Comparison of ENCODE assay signal across 8 cellular contexts in genomic region chr7:112207106-112207592, GRCh38. TPM values are rescaled to one million over a fixed set of nuclear protein-coding genes. Genes with fewer than 3 reads are reported as not detected.
DNase-seq lines count a peak whose midpoint lies in the region; ATAC-seq and TF ChIP-seq lines count a peak whose summit lies in the region.

No MANE protein-coding gene starts in this region.

- H3K4me2 ChIP-seq in GM23338 (peak overlapping the region; percentile 93), hepatocyte (peak overlapping the region; percentile 84)

- no peaks in the 10 kb centered on the region; the same call in 2 of the 3 replicates for H3K36me3 Mint-ChIP-seq in GM23338 (ENCODE audit: low read depth)

- peak overlapping the region; percentile 99 for H3K4me3 Mint-ChIP-seq in GM23338

- WGBS in hepatocyte (ENCODE audit: low lambda C conversion rate, missing lambda C conversion rate), result 1% methylated on average over 8 of the region's 8 CpGs

- H3K79me2 ChIP-seq in GM23338 (replicated peaks; ENCODE audit: insufficient read depth) (peaks cover 90% of the 10 kb centered on the region), hepatocyte (peaks cover 75% of the 10 kb centered on the region)

- H3K36me3 ChIP-seq in GM23338 (ENCODE audit: insufficient read depth) (no peaks in the 10 kb centered on the region), hepatocyte (replicated peaks; ENCODE audit: insufficient read depth, low read depth) (no peaks in the 10 kb centered on the region), skeletal muscle tissue (ENCODE audit: control insufficient read depth in 3 of 3, insufficient read depth in 3 of 3, low read length in 3 of 3) (no peaks in the 10 kb centered on the region)

- H3K4me3 ChIP-seq in GM23338, result peak overlapping the region; percentile 86
- peak overlapping the region; percentile 98 for H3K4me3 ChIP-seq in WI38 (ENCODE audit: low read depth, low read length)
- peak overlapping the region; percentile 60 for H3K4me3 ChIP-seq in hepatocyte
- H3K4me3 ChIP-seq in skeletal muscle tissue (ENCODE audit: low read length in 3 of 3), result peak overlapping the region; percentile 93 to 99 (median 94)

- peaks cover 31% of the 10 kb centered on the region for H3K4me1 Mint-ChIP-seq in GM23338

- H2AFZ ChIP-seq in GM23338 (peak overlapping the region; percentile 77), hepatocyte (peak overlapping the region; percentile 74)

- TF ChIP-seq CTCF in GM23338 (conservative IDR thresholded peaks at IDR 0.05; ENCODE audit: low read depth in 2 of 2), result no peak
- TF ChIP-seq CTCF in WI38 (IDR thresholded peaks at IDR 0.05; ENCODE audit: low read depth, low read length), result no peak
- no peak for TF ChIP-seq CTCF in hepatocyte (IDR thresholded peaks at IDR 0.05; ENCODE audit: poor library complexity)

- H3K27ac ChIP-seq in GM23338 (ENCODE audit: low read depth), result peak overlapping the region; percentile 56; the same call in 1 of the 2 replicates
- peak overlapping the region; percentile 67 for H3K27ac ChIP-seq in hepatocyte
- peak overlapping the region; percentile 82 for H3K27ac ChIP-seq in skeletal muscle tissue (ENCODE audit: low read depth, low read length)

- H3K4me1 ChIP-seq in GM23338 (ENCODE audit: insufficient read depth) (peaks cover 42% of the 10 kb centered on the region), hepatocyte (ENCODE audit: insufficient read depth) (peaks cover 11% of the 10 kb centered on the region), skeletal muscle tissue (ENCODE audit: control insufficient read depth in 3 of 3, insufficient read depth in 3 of 3, low read length in 3 of 3) (peaks cover 7 to 37% (median 20%) of the 10 kb centered on the region in 3 donors)

- H3K27me3 ChIP-seq in GM23338 (ENCODE audit: insufficient read depth) (no peaks in the 10 kb centered on the region), hepatocyte (no peaks in the 10 kb centered on the region), skeletal muscle tissue (ENCODE audit: control insufficient read depth in 3 of 3, insufficient read depth in 3 of 3, low read length in 3 of 3) (no peaks in the 10 kb centered on the region)

- H4K20me1 ChIP-seq in GM23338 (replicated peaks; ENCODE audit: insufficient read depth), result peaks cover 21% of the 10 kb centered on the region
- H4K20me1 ChIP-seq in hepatocyte (ENCODE audit: insufficient read depth, poor library complexity, severe bottlenecking), result no peaks in the 10 kb centered on the region

- DNase-seq in AG20443 (ENCODE audit: low spot score), result peak; percentile 32
- DNase-seq in GM23338 (ENCODE audit: low spot score), result no peak
- DNase-seq in hepatocyte (ENCODE audit: low spot score), result no peak
- no peak for DNase-seq in stimulated activated CD4-positive, alpha-beta T cell treated with anti-CD3 and anti-CD28 coated beads, Interleukin-4, amount 100 ng/mL, for 1 hour
- DNase-seq in T1000 (lab: John Stamatoyannopoulos, UW), result no peak

- no peaks in the 10 kb centered on the region for H3F3A ChIP-seq in GM23338 (replicated peaks; ENCODE audit: low read depth)

- no peaks in the 10 kb centered on the region for H3K9me3 ChIP-seq in hepatocyte (ENCODE audit: low read depth)
- no peaks in the 10 kb centered on the region for H3K9me3 ChIP-seq in skeletal muscle tissue (ENCODE audit: control insufficient read depth in 3 of 3, low read length in 3 of 3)

- peak overlapping the region; percentile 85 to 95 (median 92) for H3K9ac ChIP-seq in skeletal muscle tissue (ENCODE audit: low read depth in 1 of 3, low read length in 3 of 3)

- peaks cover 6% of the 10 kb centered on the region for H3K27me3 Mint-ChIP-seq in GM23338 (ENCODE audit: insufficient read depth, low read depth, poor library complexity)

- H3K9me2 ChIP-seq in GM23338 (ENCODE audit: insufficient read depth) (no peaks in the 10 kb centered on the region), hepatocyte (replicated peaks; ENCODE audit: insufficient read depth) (no peaks in the 10 kb centered on the region)

- peak overlapping the region; percentile 93 for H3K27ac Mint-ChIP-seq in GM23338

- ATAC-seq in GM23338, result no peak
- no peak for ATAC-seq in GM19467 (IDR thresholded peaks at IDR 0.05; ENCODE audit: unreplicated experiment)

- H3K9me3 Mint-ChIP-seq in GM23338, result no peaks in the 10 kb centered on the region; the same call in 2 of the 3 replicates

TF ChIP-seq in GM23338, 12 proteins besides CTCF, POLR2A, EP300 and RAD21 (continues in another document):
- TF ChIP-seq JUNB (IDR thresholded peaks at IDR 0.05; ENCODE audit: unreplicated experiment) (no peak), REST (IDR thresholded peaks at IDR 0.05; ENCODE audit: unreplicated experiment) (no peak), CREB1 (CRISPR knock-in tag; IDR thresholded peaks at IDR 0.05; ENCODE audit: low read depth) (no peak), STAT1 (IDR thresholded peaks at IDR 0.05; ENCODE audit: unreplicated experiment) (no peak)

RNA-seq across cellular contexts. Expression of gene ZNF277, which starts 0.7 kb away (rescaled TPM):
- total RNA-seq in GM23338 (2014; rRNA removed; shearing (Covaris generic)), result 22.5 and 25.4 TPM in 2 replicates
- polyA plus RNA-seq in GM23338 (2016; fragmentation: Nextera tagmentation; extraction: Ambion mirVana) (28.9 and 30.0 TPM in 2 replicates), hepatocyte (10.0 and 13.4 TPM in 2 replicates)
- total RNA-seq in hepatocyte (34.6 and 45.8 TPM in 2 replicates), skeletal muscle tissue (17.7 TPM)

RNA-seq across cellular contexts. Expression of gene DOCK4, which starts 0.9 kb away (rescaled TPM):
- total RNA-seq in GM23338 (2014; rRNA removed; shearing (Covaris generic)), result 33.8 and 38.8 TPM in 2 replicates
- 6.3 and 6.8 TPM in 2 replicates for polyA plus RNA-seq in GM23338 (2016; fragmentation: Nextera tagmentation; extraction: Ambion mirVana)
- 22.8 and 22.9 TPM in 2 replicates for total RNA-seq in hepatocyte
- 4.4 and 6.0 TPM in 2 replicates for polyA plus RNA-seq in hepatocyte
- total RNA-seq in skeletal muscle tissue, result 24.5 TPM
